ENCODE assay signal across 20 cellular contexts in the genomic region with DNA sequence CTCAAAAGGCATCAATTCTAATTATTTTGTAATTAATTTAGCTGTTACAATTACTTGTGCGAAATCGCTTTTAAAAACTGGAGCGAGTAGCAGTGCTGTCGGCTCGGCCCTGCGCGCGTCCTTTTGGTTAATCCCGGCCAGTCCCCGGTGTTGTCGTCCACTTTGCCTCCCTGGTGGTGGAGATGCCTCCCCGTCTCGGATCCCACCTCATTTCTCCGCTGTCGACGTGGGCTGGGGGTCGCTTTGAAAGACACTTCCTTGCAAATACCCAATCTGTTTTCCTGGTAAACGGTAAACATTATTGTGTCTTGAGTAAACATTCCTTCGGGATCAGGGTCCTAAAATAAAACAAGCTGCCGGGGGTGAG. TPM values are rescaled to one million over a fixed set of nuclear protein-coding genes. Genes with fewer than 3 reads are reported as not detected.
DNase-seq lines count a peak whose midpoint lies in the region; TF ChIP-seq lines count a peak whose summit lies in the region.
"Had no signal": no experiment of that assay in that cellular context is flagged by ENCODE, and none has a peak within 500 bp of the region (broad histone marks: within the 10 kb centered on the region; RNA-seq: fewer than 3 reads in every experiment).

No MANE protein-coding gene starts in this region.

- no peaks in the 10 kb centered on the region for H3K79me2 ChIP-seq in neural cell (replicated peaks; ENCODE audit: insufficient read depth, low read length)
- H3K79me2 ChIP-seq: hepatocyte had no signal

- WGBS in ectodermal cell, 2 experiments = 2% methylated on average over 20 of the region's 20 CpGs

- POLR2A ChIA-PET in activated CD4-positive, alpha-beta T cell treated with anti-CD3 and anti-CD28 coated beads, Interleukin-2, amount 10 ng/mL, durations not matched to agents 7 days and 5 days (lab: Charles Lee) = no interaction called here

- peak overlapping the region; percentile 44 for H3K4me3 Mint-ChIP-seq in activated CD4-positive, alpha-beta T cell treated with anti-CD3 and anti-CD28 coated beads, Interleukin-2, amount 10 ng/mL, durations not matched to agents 7 days and 5 days
- H3K4me3 Mint-ChIP-seq: activated CD4-positive, alpha-beta T cell treated with anti-CD3 and anti-CD28 coated beads for 36 hours had no signal

- TF ChIP-seq EP300 in neural cell (conservative IDR thresholded peaks at IDR 0.05; ENCODE audit: poor library complexity, severe bottlenecking) = no peak

- H3K27ac Mint-ChIP-seq in activated CD4-positive, alpha-beta T cell treated with anti-CD3 and anti-CD28 coated beads, Interleukin-2, amount 10 ng/mL, durations not matched to agents 7 days and 5 days = peak overlapping the region; percentile 54
- H3K27ac Mint-ChIP-seq: activated CD4-positive, alpha-beta T cell treated with anti-CD3 and anti-CD28 coated beads for 36 hours had no signal

- peaks cover 76% of the 10 kb centered on the region for H3K27me3 Mint-ChIP-seq in activated CD4-positive, alpha-beta T cell treated with anti-CD3 and anti-CD28 coated beads, Interleukin-2, amount 10 ng/mL, durations not matched to agents 7 days and 5 days

- TF ChIP-seq CTCF in neural cell (IDR thresholded peaks at IDR 0.05; ENCODE audit: poor library complexity, severe bottlenecking) = no peak

- no peak overlapping the region for H3K9ac ChIP-seq in neural cell (ENCODE audit: low read length)

- H3K27ac ChIP-seq in ectodermal cell (ENCODE audit: insufficient read depth, low read depth, low read length, poor library complexity, severe bottlenecking) (no peak overlapping the region), neural cell (ENCODE audit: low read length) (no peak overlapping the region)
- H3K27ac ChIP-seq: hepatocyte, testis had no signal

- H4K20me1 ChIP-seq in neural cell (ENCODE audit: insufficient read depth) = no peaks in the 10 kb centered on the region

- H3K9me3 ChIP-seq in HAP-1 = no peaks in the 10 kb centered on the region
- H3K9me3 ChIP-seq in ectodermal cell (ENCODE audit: control insufficient read depth, low read length) = no peaks in the 10 kb centered on the region
- no peaks in the 10 kb centered on the region for H3K9me3 ChIP-seq in neural cell (ENCODE audit: low read length)
- H3K9me3 ChIP-seq: testis had no signal

- H3K36me3 ChIP-seq in HAP-1 (replicated peaks) = no peaks in the 10 kb centered on the region
- H3K36me3 ChIP-seq in ectodermal cell (ENCODE audit: control insufficient read depth, insufficient read depth, low read length) = no peaks in the 10 kb centered on the region
- no peaks in the 10 kb centered on the region for H3K36me3 ChIP-seq in neural cell (ENCODE audit: insufficient read depth, low read length)

- no peak overlapping the region for H3K4me2 ChIP-seq in neural cell (ENCODE audit: low read length)
- H3K4me2 ChIP-seq: hepatocyte had no signal

- TF ChIP-seq RAD21 in neural cell (conservative IDR thresholded peaks at IDR 0.05) = no peak

- H3K4me1 ChIP-seq in HAP-1 = peaks cover 6% of the 10 kb centered on the region
- H3K4me1 ChIP-seq in ectodermal cell (ENCODE audit: control insufficient read depth, insufficient read depth, low read length) = peaks cover 9% of the 10 kb centered on the region

- in situ Hi-C loops in HAP-1 (cut with MboI; ENCODE audit: low sequenced_read_pairs) = no loop called here

- H3K36me3 Mint-ChIP-seq in activated CD4-positive, alpha-beta T cell treated with anti-CD3 and anti-CD28 coated beads, Interleukin-2, amount 10 ng/mL, durations not matched to agents 7 days and 5 days (ENCODE audit: low read depth) = peaks cover 10% of the 10 kb centered on the region

- H3F3A ChIP-seq in neural cell (ENCODE audit: insufficient read depth, low read length, poor library complexity, severe bottlenecking) = no peaks in the 10 kb centered on the region

- no peak overlapping the region for H2AFZ ChIP-seq in neural cell (ENCODE audit: low read depth, low read length)
- H2AFZ ChIP-seq: hepatocyte had no signal

- no peaks in the 10 kb centered on the region for H3K9me3 Mint-ChIP-seq in activated CD4-positive, alpha-beta T cell treated with anti-CD3 and anti-CD28 coated beads, Interleukin-2, amount 10 ng/mL, durations not matched to agents 7 days and 5 days

- peak overlapping the region; percentile 9 for H3K4me3 ChIP-seq in HAP-1
- H3K4me3 ChIP-seq in ectodermal cell (ENCODE audit: insufficient read depth, low read depth, low read length) = peak overlapping the region; percentile 25
- H3K4me3 ChIP-seq in neural cell (ENCODE audit: low read length) = no peak overlapping the region
- H3K4me3 ChIP-seq: K562, testis had no signal

- no peak for DNase-seq in activated CD4-positive, alpha-beta T cell treated with anti-CD3 and anti-CD28 coated beads, Interleukin-2, amount 10 ng/mL, durations not matched to agents 7 days and 5 days
- no peak for DNase-seq in activated CD4-positive, alpha-beta T cell treated with anti-CD3 and anti-CD28 coated beads, Interleukin-2, amount 50 U/mL, for 48 hours
- DNase-seq in HAP-1 (ENCODE audit: low spot score in 2 of 2) = peak in 1 of 2 experiments; percentile 28
- DNase-seq in NCI-H146 treated with DMSO at 0.1 percent for 48 hours (lab: John Stamatoyannopoulos, UW; ENCODE audit: unreplicated experiment) = no peak
- DNase-seq in hippocampal formation (lab: John Stamatoyannopoulos, UW) = no peak
- no peak for DNase-seq in NCI-H2196 treated with DMSO at 0.1 percent for 48 hours (lab: John Stamatoyannopoulos, UW; ENCODE audit: unreplicated experiment)
- DNase-seq: activated naive CD4-positive, alpha-beta T cell; Calu3; NCI-H1417; testis had no signal

- H3K4me1 Mint-ChIP-seq in activated CD4-positive, alpha-beta T cell treated with anti-CD3 and anti-CD28 coated beads, Interleukin-2, amount 10 ng/mL, durations not matched to agents 7 days and 5 days = peaks cover 45% of the 10 kb centered on the region

- H3K27me3 ChIP-seq in HAP-1 (ENCODE audit: low read depth) (no peaks in the 10 kb centered on the region; the same call in 1 of the 2 replicates), ectodermal cell (ENCODE audit: control insufficient read depth, insufficient read depth, low read length, poor library complexity, severe bottlenecking) (peaks cover 100% of the 10 kb centered on the region), neural cell (ENCODE audit: insufficient read depth, low read depth, low read length) (peaks cover 98% of the 10 kb centered on the region)
- H3K27me3 ChIP-seq: testis had no signal

- CTCF ChIA-PET in activated CD4-positive, alpha-beta T cell treated with anti-CD3 and anti-CD28 coated beads, Interleukin-2, amount 10 ng/mL, durations not matched to agents 7 days and 5 days (lab: Charles Lee) = interaction anchor here (1.0 to 4.1 kb wide), 2 partner anchors 9 kb away, joined by 3 to 19 read pairs; no protein-coding TSS in a partner anchor

- no peaks in the 10 kb centered on the region for H3K9me2 ChIP-seq in neural cell (ENCODE audit: insufficient read depth, low read length)

TF ChIP-seq in neural cell, 6 proteins besides CTCF, POLR2A, EP300 and RAD21:
- TF ChIP-seq SMC3 (conservative IDR thresholded peaks at IDR 0.05; ENCODE audit: poor library complexity) = no peak
- TF ChIP-seq TAF1 (IDR thresholded peaks at IDR 0.05; ENCODE audit: low read depth) = no peak
- no peak for TF ChIP-seq MXI1 (conservative IDR thresholded peaks at IDR 0.05; ENCODE audit: poor library complexity, severe bottlenecking)
- peak; percentile 81 for TF ChIP-seq EZH2 (IDR thresholded peaks at IDR 0.05; ENCODE audit: borderline replicate concordance, insufficient read depth, low read length, poor library complexity, severe bottlenecking)

RNA-seq across cellular contexts. Expression of a gene that starts 3.7 kb away (rescaled TPM):
- not detected for total RNA-seq in activated CD4-positive, alpha-beta T cell treated with anti-CD3 and anti-CD28 coated beads, Interleukin-2, amount 10 ng/mL, durations not matched to agents 7 days and 5 days
- 38.9 TPM for polyA plus RNA-seq in ectodermal cell (2013, experiment 1 of 4)
- 36.6 TPM for polyA plus RNA-seq in ectodermal cell (2013, experiment 2 of 4)
- 37.0 TPM for polyA plus RNA-seq in ectodermal cell (2013, experiment 3 of 4)
- polyA plus RNA-seq in ectodermal cell (2013, experiment 4 of 4) = 37.0 TPM
- polyA plus RNA-seq in neural cell = 0.14 TPM in 1 of 2 replicates, not detected in the other
- polyA minus RNA-seq in neural cell = not detected in 2 replicates
- total RNA-seq: activated CD4-positive, alpha-beta T cell treated with anti-CD3 and anti-CD28 coated beads for 36 hours; cerebellum; epithelial cell of proximal tubule; hepatocyte; lung microvascular endothelial cell; osteocyte; T-helper 1 cell treated with Interleukin-12 subunit alpha and Interleukin-12 subunit beta and Interleukin-4 antibody, amounts not matched to agents 30 ng/mL and 1 ng/mL, for 36 hours had no signal
- polyA plus RNA-seq: hepatocyte had no signal

RNA-seq across cellular contexts. Expression of a gene that starts 41.3 kb away (rescaled TPM):
- total RNA-seq in activated CD4-positive, alpha-beta T cell treated with anti-CD3 and anti-CD28 coated beads, Interleukin-2, amount 10 ng/mL, durations not matched to agents 7 days and 5 days = 10 to 100 TPM; 26.9 to 28.9 TPM
- polyA plus RNA-seq in ectodermal cell (2013, experiment 1 of 4) = 30.6 TPM
- 29.3 TPM for polyA plus RNA-seq in ectodermal cell (2013, experiment 2 of 4)
- 25.1 TPM for polyA plus RNA-seq in ectodermal cell (2013, experiment 3 of 4)
- 25.3 TPM for polyA plus RNA-seq in ectodermal cell (2013, experiment 4 of 4)
- 31.3 and 46.8 TPM in 2 replicates for polyA plus RNA-seq in neural cell
- 36.8 and 37.5 TPM in 2 replicates for polyA minus RNA-seq in neural cell
